Comparison of ENCODE assay signal across 33 cellular contexts in genomic region chr1:194114288-194114687, GRCh38.
"Had no signal": no experiment of that assay in that cellular context is flagged by ENCODE, and none has a peak within 500 bp of the region (broad histone marks: within the 10 kb centered on the region; RNA-seq: fewer than 3 reads in every experiment).

No MANE protein-coding gene starts in this region.

- H3K27ac Mint-ChIP-seq: activated CD4-positive, alpha-beta memory T cell treated with anti-CD3 and anti-CD28 coated beads, Interleukin-2, amount 10 ng/mL, durations not matched to agents 7 days and 5 days; activated CD4-positive, alpha-beta T cell treated with anti-CD3 and anti-CD28 coated beads, Interleukin-2, amount 10 ng/mL, durations not matched to agents 7 days and 5 days; activated naive CD4-positive, alpha-beta T cell treated with anti-CD3 and anti-CD28 coated beads, Interleukin-2, amount 50 U/mL, for 24 hours; activated naive CD8-positive, alpha-beta T cell treated with anti-CD3 and anti-CD28 coated beads, Interleukin-2, amount 50 U/mL, for 24 hours; activated T-helper 2 cell treated with anti-CD3 and anti-CD28 coated beads, Interferon-gamma antibody, Interleukin-2, Interleukin-4, amounts not matched to agents 10 μg/mL and 5 μg/mL and 100 μg/mL, durations not matched to agents 14 hours and 24 hours and 36 hours; endodermal cell; immature natural killer cell; natural killer cell; progenitor cell of endocrine pancreas; stimulated activated effector memory CD8-positive, alpha-beta T cell treated with anti-CD3 and anti-CD28 coated beads, Interleukin-12 subunit alpha, Interleukin-12 subunit beta, amount 100 ng/mL, for 72 hours; stimulated activated naive CD8-positive, alpha-beta T cell treated with anti-CD3 and anti-CD28 coated beads, Interleukin-15, amount 100 ng/mL, for 72 hours had no signal

- ATAC-seq: activated naive CD8-positive, alpha-beta T cell treated with anti-CD3 and anti-CD28 coated beads, Interleukin-2, amount 50 U/mL, for 24 hours; esophagus mucosa; heart left ventricle; left lung; natural killer cell; sciatic nerve; stimulated activated effector memory CD8-positive, alpha-beta T cell treated with anti-CD3 and anti-CD28 coated beads, Interleukin-12 subunit alpha, Interleukin-12 subunit beta, amount 100 ng/mL, for 72 hours; stimulated activated naive CD8-positive, alpha-beta T cell treated with anti-CD3 and anti-CD28 coated beads, Interleukin-15, amount 100 ng/mL, for 72 hours had no signal

- H3K4me1 Mint-ChIP-seq: activated CD4-positive, alpha-beta memory T cell treated with anti-CD3 and anti-CD28 coated beads, Interleukin-2, amount 10 ng/mL, durations not matched to agents 7 days and 5 days; activated CD4-positive, alpha-beta T cell treated with anti-CD3 and anti-CD28 coated beads, Interleukin-2, amount 10 ng/mL, durations not matched to agents 7 days and 5 days; activated naive CD4-positive, alpha-beta T cell treated with anti-CD3 and anti-CD28 coated beads, Interleukin-2, amount 50 U/mL, for 24 hours; activated naive CD8-positive, alpha-beta T cell treated with anti-CD3 and anti-CD28 coated beads, Interleukin-2, amount 50 U/mL, for 24 hours; endodermal cell; immature natural killer cell; natural killer cell; stimulated activated effector memory CD8-positive, alpha-beta T cell treated with anti-CD3 and anti-CD28 coated beads, Interleukin-12 subunit alpha, Interleukin-12 subunit beta, amount 100 ng/mL, for 72 hours; stimulated activated naive CD8-positive, alpha-beta T cell treated with anti-CD3 and anti-CD28 coated beads, Interleukin-15, amount 100 ng/mL, for 72 hours had no signal

- H3K27me3 ChIP-seq: heart left ventricle, left lung, neutrophil, upper lobe of right lung had no signal

- H3K4me1 ChIP-seq: heart left ventricle, left lung, upper lobe of right lung had no signal

- H3K4me3 ChIP-seq: heart left ventricle, left lung, lung, skin epidermis, upper lobe of right lung had no signal

- H3K9me3 ChIP-seq: left lung, neutrophil, upper lobe of right lung had no signal

- DNase-seq: activated CD4-positive, alpha-beta memory T cell treated with anti-CD3 and anti-CD28 coated beads, Interleukin-2, amount 10 ng/mL, durations not matched to agents 7 days and 5 days; activated CD4-positive, alpha-beta T cell treated with anti-CD3 and anti-CD28 coated beads, Interleukin-2, amount 10 ng/mL, durations not matched to agents 7 days and 5 days; activated CD4-positive, CD25-positive, alpha-beta regulatory T cell treated with anti-CD3 and anti-CD28 coated beads, Interleukin-2, amount 50 U/mL, for 72 hours; activated CD8-positive, alpha-beta memory T cell treated with anti-CD3 and anti-CD28 coated beads, Interleukin-2, amount 50 U/mL, for 48 hours; activated naive CD8-positive, alpha-beta T cell treated with anti-CD3 and anti-CD28 coated beads, Interleukin-2, amount 50 U/mL, for 24 hours; activated T-cell treated with anti-CD3 and anti-CD28 coated beads, Interleukin-2, amount 50 U/mL, for 48 hours; amygdala; central memory CD4-positive, alpha-beta T cell; endodermal cell; foreskin fibroblast; heart left ventricle; hypothalamus; immature natural killer cell; mesendoderm; natural killer cell; retina; stimulated activated CD4-positive, alpha-beta T cell treated with anti-CD3 and anti-CD28 coated beads, Interleukin-4, amount 100 ng/mL, for 24 hours; stimulated activated naive CD8-positive, alpha-beta T cell treated with anti-CD3 and anti-CD28 coated beads, Interleukin-15, amount 100 ng/mL, for 72 hours; substantia nigra; T-helper 9 cell; upper lobe of right lung had no signal

- H3K36me3 Mint-ChIP-seq: activated naive CD4-positive, alpha-beta T cell treated with anti-CD3 and anti-CD28 coated beads, Interleukin-2, amount 50 U/mL, for 24 hours; immature natural killer cell; natural killer cell; stimulated activated effector memory CD8-positive, alpha-beta T cell treated with anti-CD3 and anti-CD28 coated beads, Interleukin-12 subunit alpha, Interleukin-12 subunit beta, amount 100 ng/mL, for 72 hours had no signal

- H3K27me3 Mint-ChIP-seq: activated CD4-positive, alpha-beta memory T cell treated with anti-CD3 and anti-CD28 coated beads, Interleukin-2, amount 10 ng/mL, durations not matched to agents 7 days and 5 days; activated CD4-positive, alpha-beta T cell treated with anti-CD3 and anti-CD28 coated beads, Interleukin-2, amount 10 ng/mL, durations not matched to agents 7 days and 5 days; activated naive CD4-positive, alpha-beta T cell treated with anti-CD3 and anti-CD28 coated beads, Interleukin-2, amount 50 U/mL, for 24 hours; activated naive CD8-positive, alpha-beta T cell treated with anti-CD3 and anti-CD28 coated beads, Interleukin-2, amount 50 U/mL, for 24 hours; progenitor cell of endocrine pancreas; stimulated activated naive CD8-positive, alpha-beta T cell treated with anti-CD3 and anti-CD28 coated beads, Interleukin-15, amount 100 ng/mL, for 72 hours had no signal

- H3K36me3 ChIP-seq: heart left ventricle, left lung, neutrophil, upper lobe of right lung had no signal

- FAIRE-seq: TTC549 had no signal

- H3K9me3 Mint-ChIP-seq: activated CD4-positive, alpha-beta memory T cell treated with anti-CD3 and anti-CD28 coated beads, Interleukin-2, amount 10 ng/mL, durations not matched to agents 7 days and 5 days; activated naive CD4-positive, alpha-beta T cell treated with anti-CD3 and anti-CD28 coated beads, Interleukin-2, amount 50 U/mL, for 24 hours; activated naive CD8-positive, alpha-beta T cell treated with anti-CD3 and anti-CD28 coated beads, Interleukin-2, amount 50 U/mL, for 24 hours; activated T-helper 2 cell treated with anti-CD3 and anti-CD28 coated beads, Interferon-gamma antibody, Interleukin-2, Interleukin-4, amounts not matched to agents 10 μg/mL and 5 μg/mL and 100 μg/mL, durations not matched to agents 14 hours and 24 hours and 36 hours; endodermal cell; stimulated activated effector memory CD8-positive, alpha-beta T cell treated with anti-CD3 and anti-CD28 coated beads, Interleukin-12 subunit alpha, Interleukin-12 subunit beta, amount 100 ng/mL, for 72 hours had no signal

- H3K27ac ChIP-seq: heart left ventricle, left lung, neutrophil, skin epidermis, upper lobe of right lung, VCaP had no signal

- H3K4me3 Mint-ChIP-seq: activated CD4-positive, alpha-beta memory T cell treated with anti-CD3 and anti-CD28 coated beads, Interleukin-2, amount 10 ng/mL, durations not matched to agents 7 days and 5 days; activated CD4-positive, alpha-beta T cell treated with anti-CD3 and anti-CD28 coated beads, Interleukin-2, amount 10 ng/mL, durations not matched to agents 7 days and 5 days; activated naive CD4-positive, alpha-beta T cell treated with anti-CD3 and anti-CD28 coated beads, Interleukin-2, amount 50 U/mL, for 24 hours; activated naive CD8-positive, alpha-beta T cell treated with anti-CD3 and anti-CD28 coated beads, Interleukin-2, amount 50 U/mL, for 24 hours; endodermal cell; immature natural killer cell; natural killer cell; stimulated activated effector memory CD8-positive, alpha-beta T cell treated with anti-CD3 and anti-CD28 coated beads, Interleukin-12 subunit alpha, Interleukin-12 subunit beta, amount 100 ng/mL, for 72 hours; stimulated activated naive CD8-positive, alpha-beta T cell treated with anti-CD3 and anti-CD28 coated beads, Interleukin-15, amount 100 ng/mL, for 72 hours had no signal
